1 cellular context compared by ENCODE assay signal in the genomic region with DNA sequence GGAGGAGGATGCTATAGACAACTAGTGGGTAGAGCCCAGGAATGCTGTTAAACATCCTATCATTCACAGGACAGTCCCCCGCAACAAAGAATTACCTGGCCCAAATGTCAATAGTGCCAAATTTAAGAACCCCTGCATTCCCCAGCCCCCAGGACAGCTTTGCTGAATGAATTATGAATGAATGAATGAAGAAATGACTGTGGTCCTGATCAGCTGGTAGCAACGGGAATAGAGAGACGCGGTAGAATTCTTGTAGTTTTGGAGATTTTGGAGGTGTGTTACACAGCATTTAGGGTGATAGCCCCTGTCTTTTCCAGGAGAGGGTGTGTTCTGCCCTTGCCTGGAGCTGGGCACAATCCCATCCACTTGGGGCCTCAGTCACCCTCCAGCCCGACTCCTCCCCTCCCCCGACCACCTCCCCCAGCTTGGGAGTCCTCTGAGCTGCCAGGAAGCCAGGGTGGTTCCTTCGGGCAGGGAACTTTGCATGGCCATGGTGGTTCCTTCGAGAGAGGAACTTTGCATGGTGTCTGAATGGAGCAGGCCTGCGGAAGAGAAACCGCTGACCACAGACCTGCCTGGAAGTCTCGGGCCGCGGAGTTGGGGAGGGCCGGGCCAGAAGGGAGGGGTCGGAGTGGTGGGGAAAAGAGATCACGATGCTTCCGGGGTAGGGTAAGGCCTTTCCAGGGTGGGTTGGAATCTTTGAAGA.
TF ChIP-seq lines count a peak whose summit lies in the region.

No MANE protein-coding gene starts in this region.

TF ChIP-seq in SK-N-SH, 30 proteins besides CTCF, POLR2A, EP300 and RAD21 (continued from another document):
- TF ChIP-seq POLR2AphosphoS5 (IDR thresholded peaks at IDR 0.05; ENCODE audit: low read depth, low read length) (no peak), FOSL2 (IDR thresholded peaks at IDR 0.05; ENCODE audit: borderline replicate concordance, low read depth) (no peak), EZH2phosphoT487 (IDR thresholded peaks at IDR 0.05; ENCODE audit: borderline replicate concordance, low read depth) (no peak), RFX5 (IDR thresholded peaks at IDR 0.05; ENCODE audit: low read length) (no peak)
